ENCODE assay signal across 9 cellular contexts in the genomic region with DNA sequence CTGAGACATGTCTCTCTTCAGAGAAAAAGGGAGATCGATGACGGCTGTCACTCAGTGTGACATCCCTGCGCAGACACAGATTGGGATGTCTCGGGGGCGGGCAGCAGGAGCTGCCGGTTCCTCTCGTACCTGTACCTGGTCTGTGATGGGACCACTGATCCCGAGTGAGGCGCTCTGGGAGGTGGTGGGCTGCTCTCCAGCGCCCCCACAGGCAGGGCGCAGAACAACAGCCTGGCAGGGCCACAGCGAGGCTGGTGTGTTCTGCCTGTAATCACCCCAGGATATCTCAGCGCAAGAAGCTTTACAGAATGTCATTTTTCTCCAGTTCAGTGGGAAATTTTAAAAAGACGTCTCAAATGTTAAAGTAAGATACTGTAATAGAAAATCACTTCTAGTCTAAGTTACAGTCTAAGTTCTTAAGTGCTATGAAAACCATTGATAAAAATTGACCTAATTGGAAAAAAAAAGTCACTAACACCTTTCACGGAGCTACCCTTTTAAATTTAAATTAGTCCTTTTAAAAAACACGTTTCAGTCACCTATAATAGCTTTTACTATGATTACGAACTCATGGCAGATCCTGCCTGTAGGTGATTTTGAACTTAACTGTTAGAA.
DNase-seq lines count a peak whose midpoint lies in the region; ATAC-seq and TF ChIP-seq lines count a peak whose summit lies in the region.
"Had no signal": no experiment of that assay in that cellular context is flagged by ENCODE, and none has a peak within 500 bp of the region (broad histone marks: within the 10 kb centered on the region; RNA-seq: fewer than 3 reads in every experiment).

No MANE protein-coding gene starts in this region.

- H3K4me1 Mint-ChIP-seq in endodermal cell = no peaks in the 10 kb centered on the region
- no peaks in the 10 kb centered on the region for H3K4me1 Mint-ChIP-seq in neural progenitor cell

- H3K27me3 ChIP-seq in endodermal cell (ENCODE audit: control insufficient read depth, insufficient read depth, low read length, poor library complexity, severe bottlenecking) (no peaks in the 10 kb centered on the region), neural progenitor cell (no peaks in the 10 kb centered on the region)

- H3K4me3 ChIP-seq in endodermal cell (ENCODE audit: low read length) (no peak overlapping the region), neural progenitor cell (no peak overlapping the region)

- TF ChIP-seq CTCF in endodermal cell (conservative IDR thresholded peaks at IDR 0.05) (peak; percentile 99), neural progenitor cell (IDR thresholded peaks at IDR 0.05) (peak; percentile 96)

- H3K27ac Mint-ChIP-seq in endodermal cell = no peak overlapping the region
- no peak overlapping the region for H3K27ac Mint-ChIP-seq in neural progenitor cell
- H3K27ac Mint-ChIP-seq: activated naive CD8-positive, alpha-beta T cell had no signal

- H3K36me3 Mint-ChIP-seq in endodermal cell (ENCODE audit: low read depth) = peaks cover 7% of the 10 kb centered on the region
- no peaks in the 10 kb centered on the region for H3K36me3 Mint-ChIP-seq in neural progenitor cell

- H3K9me3 Mint-ChIP-seq in endodermal cell (no peaks in the 10 kb centered on the region), neural progenitor cell (no peaks in the 10 kb centered on the region)

- H3K9ac ChIP-seq in endodermal cell (ENCODE audit: extremely low read depth, low read length, poor library complexity, severe bottlenecking) (no peak overlapping the region), neural progenitor cell (no peak overlapping the region)

- H3K79me2 ChIP-seq in neural progenitor cell (ENCODE audit: low read depth) = no peaks in the 10 kb centered on the region

- DNase-seq in DMS53 (lab: John Stamatoyannopoulos, UW) (peak; percentile 23), DMS53 treated with DMSO at 0.1 percent for 48 hours (lab: John Stamatoyannopoulos, UW; ENCODE audit: unreplicated experiment) (no peak), endodermal cell (peak; percentile 94), neural progenitor cell (ENCODE audit: low spot score) (peak; percentile 71), dedifferentiated amniotic fluid mesenchymal stem cell (ENCODE audit: extremely low spot score) (no peak), SKM-1 (lab: John Stamatoyannopoulos, UW; ENCODE audit: unreplicated experiment) (no peak)
- DNase-seq in activated CD4-positive, alpha-beta T cell treated with anti-CD3 and anti-CD28 coated beads for 48 hours = peak; percentile 69

- 25 to 31% methylated on average over 6 to 16 of the region's 17 CpGs for WGBS in endodermal cell (ENCODE audit: insufficient coverage in 1 of 2, insufficient read length in 1 of 2), 2 experiments

- no peak overlapping the region for H3K4me2 ChIP-seq in neural progenitor cell

- H3K4me3 Mint-ChIP-seq in endodermal cell (no peak overlapping the region), neural progenitor cell (no peak overlapping the region)
- H3K4me3 Mint-ChIP-seq: activated naive CD8-positive, alpha-beta T cell had no signal

- no peaks in the 10 kb centered on the region for H3F3A ChIP-seq in neural progenitor cell (ENCODE audit: low read depth)

- H3K36me3 ChIP-seq in endodermal cell (ENCODE audit: control insufficient read depth, insufficient read depth, low read length) = no peaks in the 10 kb centered on the region
- H3K36me3 ChIP-seq in neural progenitor cell = no peaks in the 10 kb centered on the region

- H2AFZ ChIP-seq in neural progenitor cell (replicated peaks) = no peak overlapping the region

- H3K27me3 Mint-ChIP-seq in endodermal cell (ENCODE audit: insufficient read depth) (no peaks in the 10 kb centered on the region), neural progenitor cell (ENCODE audit: insufficient read depth, low read depth) (peaks cover 2% of the 10 kb centered on the region)
- H3K27me3 Mint-ChIP-seq: activated naive CD8-positive, alpha-beta T cell had no signal

- H3K27ac ChIP-seq in endodermal cell (ENCODE audit: low read depth, low read length) (no peak overlapping the region), neural progenitor cell (no peak overlapping the region)

- no peaks in the 10 kb centered on the region for H3K4me1 ChIP-seq in endodermal cell (ENCODE audit: control insufficient read depth, insufficient read depth, low read length)
- H3K4me1 ChIP-seq in neural progenitor cell = no peaks in the 10 kb centered on the region

- no peaks in the 10 kb centered on the region for H4K20me1 ChIP-seq in neural progenitor cell (ENCODE audit: low read depth)

- ATAC-seq in HG03442 (IDR thresholded peaks at IDR 0.05; ENCODE audit: unreplicated experiment) = peak; percentile 57

- H3K9me3 ChIP-seq in endodermal cell (ENCODE audit: control insufficient read depth, low read length) (no peaks in the 10 kb centered on the region), neural progenitor cell (ENCODE audit: low read depth) (no peaks in the 10 kb centered on the region)

Comparison
In these comparisons a context has a peak if more than half of its experiments do, and no peak if none do; other contexts are left out.
1. DNase-seq: peak in DMS53 (single experiment), activated CD4-positive, alpha-beta T cell treated with anti-CD3 and anti-CD28 coated beads for 48 hours (single experiment), endodermal cell (single experiment) and neural progenitor cell (single experiment); none in DMS53 treated with DMSO at 0.1 percent for 48 hours (single experiment), dedifferentiated amniotic fluid mesenchymal stem cell (single experiment) and SKM-1 (single experiment).